ENCODE assay signal across 27 cellular contexts in the genomic region with DNA sequence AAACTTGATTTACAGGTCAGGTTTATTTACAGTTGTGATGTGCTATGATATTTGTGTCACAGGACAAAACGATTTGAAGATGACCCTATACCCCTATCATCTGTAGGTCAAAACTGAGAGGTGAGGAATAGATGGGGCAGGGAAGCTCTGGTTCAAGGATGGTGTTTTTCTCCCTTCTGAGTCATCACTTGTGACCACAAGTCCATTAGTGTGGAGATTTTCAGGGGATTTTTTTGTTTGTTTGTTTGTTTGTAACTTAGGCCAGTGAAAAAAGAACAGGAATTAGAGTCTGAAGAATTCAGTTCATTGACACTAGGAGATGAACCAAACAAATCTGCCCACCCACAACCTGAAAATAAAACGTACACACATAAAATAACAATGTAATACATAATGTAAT.
"Had no signal": no experiment of that assay in that cellular context is flagged by ENCODE, and none has a peak within 500 bp of the region (broad histone marks: within the 10 kb centered on the region; RNA-seq: fewer than 3 reads in every experiment).

No MANE protein-coding gene starts in this region.

- H3K4me1 ChIP-seq: body of pancreas, transverse colon had no signal

- DNase-seq: activated CD4-positive, alpha-beta memory T cell treated with anti-CD3 and anti-CD28 coated beads for 36 hours; activated CD4-positive, alpha-beta T cell treated with anti-CD3 and anti-CD28 coated beads for 4 hours; activated CD4-positive, CD25-positive, alpha-beta regulatory T cell; activated naive CD4-positive, alpha-beta T cell treated with Interleukin-2 at 50 U/mL for 16 hours; activated naive CD8-positive, alpha-beta T cell treated with anti-CD3 and anti-CD28 coated beads for 36 hours; activated T-cell treated with anti-CD3 and anti-CD28 coated beads, Interleukin-2, amount 50 U/mL, for 48 hours; amygdala; body of pancreas; effector CD4-positive, alpha-beta T cell; glutamatergic neuron; hypothalamus; left colon; mesendoderm; mucosa of descending colon; naive B cell; nucleus accumbens; posterior cingulate gyrus; stimulated activated CD4-positive, alpha-beta T cell treated with anti-CD3 and anti-CD28 coated beads, Interleukin-15, amount 100 ng/mL, for 24 hours; stimulated activated CD4-positive, alpha-beta T cell treated with anti-CD3 and anti-CD28 coated beads, Interleukin-2, amount 100 ng/mL, for 48 hours; stimulated activated CD8-positive, alpha-beta memory T cell treated with anti-CD3 and anti-CD28 coated beads, Interleukin-4, amount 100 ng/mL, for 48 hours; stimulated activated naive B cell treated with anti-CD40 and anti-IgM and Interleukin-4, amounts not matched to agents 10 μg/mL and 1 μg/mL and 100 μg/mL, for 72 hours; T-helper 1 cell; T-helper 9 cell; transverse colon had no signal

- H3K27me3 ChIP-seq: body of pancreas, transverse colon had no signal

- H3K4me3 Mint-ChIP-seq: activated CD4-positive, alpha-beta memory T cell treated with anti-CD3 and anti-CD28 coated beads for 36 hours; activated naive CD8-positive, alpha-beta T cell treated with anti-CD3 and anti-CD28 coated beads for 36 hours; dendritic cell treated with granulocyte-macrophage colony-stimulating factor and Interleukin-4, amounts not matched to agents 40 ng/mL and 50 ng/mL, for 4 days; naive B cell; stimulated activated naive B cell treated with anti-CD40 and anti-IgM and Interleukin-4, amounts not matched to agents 10 μg/mL and 1 μg/mL and 100 μg/mL, for 72 hours had no signal

- ATAC-seq: body of pancreas; left colon; mucosa of descending colon; sciatic nerve; stimulated activated naive B cell treated with anti-CD40 and anti-IgM and Interleukin-4, amounts not matched to agents 10 μg/mL and 1 μg/mL and 100 μg/mL, for 72 hours had no signal

- H3K4me1 Mint-ChIP-seq: activated naive CD8-positive, alpha-beta T cell treated with anti-CD3 and anti-CD28 coated beads for 36 hours; naive B cell; stimulated activated naive B cell treated with anti-CD40 and anti-IgM and Interleukin-4, amounts not matched to agents 10 μg/mL and 1 μg/mL and 100 μg/mL, for 72 hours had no signal

- H3K9me3 ChIP-seq: body of pancreas, mucosa of descending colon, transverse colon had no signal

- H3K27ac ChIP-seq: body of pancreas, transverse colon had no signal

- H3K4me3 ChIP-seq: body of pancreas, mucosa of descending colon, smooth muscle cell, transverse colon had no signal

- H3K9me3 Mint-ChIP-seq: activated CD4-positive, alpha-beta memory T cell treated with anti-CD3 and anti-CD28 coated beads for 36 hours; activated naive CD8-positive, alpha-beta T cell treated with anti-CD3 and anti-CD28 coated beads for 36 hours; dendritic cell treated with granulocyte-macrophage colony-stimulating factor and Interleukin-4, amounts not matched to agents 40 ng/mL and 50 ng/mL, for 4 days; naive B cell; stimulated activated naive B cell treated with anti-CD40 and anti-IgM and Interleukin-4, amounts not matched to agents 10 μg/mL and 1 μg/mL and 100 μg/mL, for 72 hours had no signal

- H3K36me3 Mint-ChIP-seq: activated CD4-positive, alpha-beta memory T cell treated with anti-CD3 and anti-CD28 coated beads for 36 hours; activated naive CD8-positive, alpha-beta T cell treated with anti-CD3 and anti-CD28 coated beads for 36 hours; naive B cell; stimulated activated naive B cell treated with anti-CD40 and anti-IgM and Interleukin-4, amounts not matched to agents 10 μg/mL and 1 μg/mL and 100 μg/mL, for 72 hours had no signal

- H3K4me2 ChIP-seq: smooth muscle cell had no signal

- H3K36me3 ChIP-seq: transverse colon had no signal

- H3K27ac Mint-ChIP-seq: activated CD4-positive, alpha-beta memory T cell treated with anti-CD3 and anti-CD28 coated beads for 36 hours; activated naive CD8-positive, alpha-beta T cell treated with anti-CD3 and anti-CD28 coated beads for 36 hours; dendritic cell treated with granulocyte-macrophage colony-stimulating factor and Interleukin-4, amounts not matched to agents 40 ng/mL and 50 ng/mL, for 4 days; naive B cell; stimulated activated naive B cell treated with anti-CD40 and anti-IgM and Interleukin-4, amounts not matched to agents 10 μg/mL and 1 μg/mL and 100 μg/mL, for 72 hours had no signal
